Comparison of ENCODE assay signal across 29 cellular contexts in the genomic region with DNA sequence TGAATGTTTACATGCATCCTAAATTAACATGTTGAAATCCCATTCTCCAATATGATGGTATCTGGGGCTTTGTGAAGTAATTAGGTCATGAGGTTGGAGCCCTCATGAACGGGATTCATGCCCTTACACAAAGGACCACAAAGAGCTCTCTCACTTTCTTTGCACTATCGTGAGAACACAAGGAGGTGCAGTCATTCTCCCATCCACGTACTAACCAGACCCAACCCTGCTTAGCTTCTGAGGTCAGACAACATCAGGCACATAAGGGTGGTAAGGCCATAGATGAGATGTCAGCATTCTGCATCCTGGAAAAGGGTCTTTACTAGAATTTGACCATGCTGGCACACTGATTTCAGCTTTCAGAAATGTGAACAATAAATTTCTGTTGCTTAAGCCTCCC.
"Had no signal": no experiment of that assay in that cellular context is flagged by ENCODE, and none has a peak within 500 bp of the region (broad histone marks: within the 10 kb centered on the region; RNA-seq: fewer than 3 reads in every experiment).

No MANE protein-coding gene starts in this region.

- H3K9me3 ChIP-seq: ovary, psoas muscle, right lobe of liver, sigmoid colon, thoracic aorta, thyroid gland, tibial nerve, upper lobe of left lung, vagina had no signal

- H3K27me3 Mint-ChIP-seq: natural killer cell treated with Interleukin-12 subunit alpha and Interleukin-12 subunit beta and Interleukin-15 and Interleukin-18, amount 100 ng/mL, for 72 hours; progenitor cell of endocrine pancreas; stimulated activated naive B cell treated with anti-CD40 and anti-IgM and Interleukin-4, amounts not matched to agents 10 μg/mL and 1 μg/mL and 100 μg/mL, for 72 hours; stimulated activated naive CD8-positive, alpha-beta T cell treated with anti-CD3 and anti-CD28 coated beads, Interleukin-15, Interleukin-2, amounts not matched to agents 100 ng/mL and 50 ng/mL, for 24 hours had no signal

- ATAC-seq: natural killer cell treated with Interleukin-12 subunit alpha and Interleukin-12 subunit beta and Interleukin-15 and Interleukin-18, amount 100 ng/mL, for 72 hours; psoas muscle; right cardiac atrium; right lobe of liver; stimulated activated effector memory CD8-positive, alpha-beta T cell treated with anti-CD3 and anti-CD28 coated beads, Interleukin-12 subunit alpha, Interleukin-12 subunit beta, amount 100 ng/mL, for 72 hours; stimulated activated naive B cell treated with anti-CD40 and anti-IgM and Interleukin-4, amounts not matched to agents 10 μg/mL and 1 μg/mL and 100 μg/mL, for 72 hours had no signal

- H3K36me3 Mint-ChIP-seq: stimulated activated effector memory CD8-positive, alpha-beta T cell treated with anti-CD3 and anti-CD28 coated beads, Interleukin-12 subunit alpha, Interleukin-12 subunit beta, amount 100 ng/mL, for 72 hours; stimulated activated naive B cell treated with anti-CD40 and anti-IgM and Interleukin-4, amounts not matched to agents 10 μg/mL and 1 μg/mL and 100 μg/mL, for 72 hours had no signal

- H3K27ac Mint-ChIP-seq: natural killer cell treated with Interleukin-12 subunit alpha and Interleukin-12 subunit beta and Interleukin-15 and Interleukin-18, amount 100 ng/mL, for 72 hours; nephron progenitor cell; progenitor cell of endocrine pancreas; stimulated activated effector memory CD8-positive, alpha-beta T cell treated with anti-CD3 and anti-CD28 coated beads, Interleukin-12 subunit alpha, Interleukin-12 subunit beta, amount 100 ng/mL, for 72 hours; stimulated activated naive B cell treated with anti-CD40 and anti-IgM and Interleukin-4, amounts not matched to agents 10 μg/mL and 1 μg/mL and 100 μg/mL, for 72 hours; stimulated activated naive CD8-positive, alpha-beta T cell treated with anti-CD3 and anti-CD28 coated beads, Interleukin-15, Interleukin-2, amounts not matched to agents 100 ng/mL and 50 ng/mL, for 24 hours had no signal

- FAIRE-seq: small intestine, urothelium cell line had no signal

- DNase-seq: nephron progenitor cell; occipital lobe; ovary; posterior cingulate gyrus; psoas muscle; right cardiac atrium; right lobe of liver; sigmoid colon; small intestine; stimulated activated CD4-positive, alpha-beta T cell treated with anti-CD3 and anti-CD28 coated beads, Interleukin-15, amount 100 ng/mL, for 24 hours; stimulated activated CD4-positive, alpha-beta T cell treated with anti-CD3 and anti-CD28 coated beads, Interleukin-2, amount 100 ng/mL, for 24 hours; stimulated activated CD4-positive, alpha-beta T cell treated with anti-CD3 and anti-CD28 coated beads, Interleukin-2, amount 100 ng/mL, for 48 hours; stimulated activated CD4-positive, alpha-beta T cell treated with anti-CD3 and anti-CD28 coated beads, Interleukin-4, amount 100 ng/mL, for 24 hours; stimulated activated naive B cell treated with anti-CD40 and anti-IgM and Interleukin-4, amounts not matched to agents 10 μg/mL and 1 μg/mL and 100 μg/mL, for 72 hours; stimulated activated naive CD4-positive, alpha-beta T cell treated with Interleukin-2 at 50 U/mL for 16 hours; stomach; thyroid gland; trophoblast cell; upper lobe of left lung had no signal

- H3K4me3 Mint-ChIP-seq: natural killer cell treated with Interleukin-12 subunit alpha and Interleukin-12 subunit beta and Interleukin-15 and Interleukin-18, amount 100 ng/mL, for 72 hours; nephron progenitor cell; neural crest cell; stimulated activated effector memory CD8-positive, alpha-beta T cell treated with anti-CD3 and anti-CD28 coated beads, Interleukin-12 subunit alpha, Interleukin-12 subunit beta, amount 100 ng/mL, for 72 hours; stimulated activated naive B cell treated with anti-CD40 and anti-IgM and Interleukin-4, amounts not matched to agents 10 μg/mL and 1 μg/mL and 100 μg/mL, for 72 hours; stimulated activated naive CD8-positive, alpha-beta T cell treated with anti-CD3 and anti-CD28 coated beads, Interleukin-15, Interleukin-2, amounts not matched to agents 100 ng/mL and 50 ng/mL, for 24 hours had no signal

- H3K9ac ChIP-seq: parathyroid adenoma had no signal

- H2AFZ ChIP-seq: parathyroid adenoma had no signal

- H3K4me1 ChIP-seq: parathyroid adenoma, psoas muscle, right lobe of liver, sigmoid colon, stomach, thyroid gland, tibial nerve, upper lobe of left lung, vagina had no signal

- H3K4me1 Mint-ChIP-seq: nephron progenitor cell; neural crest cell; stimulated activated effector memory CD8-positive, alpha-beta T cell treated with anti-CD3 and anti-CD28 coated beads, Interleukin-12 subunit alpha, Interleukin-12 subunit beta, amount 100 ng/mL, for 72 hours; stimulated activated naive B cell treated with anti-CD40 and anti-IgM and Interleukin-4, amounts not matched to agents 10 μg/mL and 1 μg/mL and 100 μg/mL, for 72 hours had no signal

- H3K4me3 ChIP-seq: ovary, psoas muscle, right lobe of liver, sigmoid colon, stomach, thoracic aorta, thyroid gland, tibial nerve, upper lobe of left lung, vagina had no signal

- H3K79me2 ChIP-seq: parathyroid adenoma had no signal

- H3K9me3 Mint-ChIP-seq: nephron progenitor cell had no signal

- H3K27ac ChIP-seq: ovary, parathyroid adenoma, psoas muscle, right lobe of liver, sigmoid colon, stomach, thoracic aorta, thyroid gland, tibial nerve, upper lobe of left lung, vagina had no signal

- H3K36me3 ChIP-seq: ovary, right lobe of liver, sigmoid colon, stomach, thoracic aorta, thyroid gland, tibial nerve, upper lobe of left lung, vagina had no signal

- H3K27me3 ChIP-seq: ovary, right lobe of liver, sigmoid colon, stomach, thyroid gland, tibial nerve, upper lobe of left lung, vagina had no signal
